ENCODE assay signal across 29 cellular contexts in genomic region chr2:211451642-211452041, GRCh38.
DNase-seq lines count a peak whose midpoint lies in the region; ATAC-seq and TF ChIP-seq lines count a peak whose summit lies in the region.
"Had no signal": no experiment of that assay in that cellular context is flagged by ENCODE, and none has a peak within 500 bp of the region (broad histone marks: within the 10 kb centered on the region; RNA-seq: fewer than 3 reads in every experiment).

No MANE protein-coding gene starts in this region.

- WGBS in smooth muscle cell (ENCODE audit: low lambda C conversion rate): 95% methylated on average over 2 of the region's 2 CpGs
- 91 to 93% methylated on average over 2 of the region's 2 CpGs for WGBS in lower leg skin, 2 donors

- H3K27ac ChIP-seq in left lung (no peak overlapping the region), smooth muscle cell (ENCODE audit: low read depth) (no peak overlapping the region)
- H3K27ac ChIP-seq: 22Rv1; A549; BLaER1; BLaER1 treated with 17β-estradiol and CSF1 and Interleukin-3, amounts not matched to agents 10 nM and 100 nM; C4-2B had no signal

- H2AFZ ChIP-seq in smooth muscle cell (ENCODE audit: low read depth): peak overlapping the region; percentile 2

- ATAC-seq in left lung: peak; percentile 67
- ATAC-seq: A549; CD8-positive, alpha-beta T cell had no signal

- H3K4me3 ChIP-seq in left lung: no peak overlapping the region
- no peak overlapping the region for H3K4me3 ChIP-seq in smooth muscle cell
- H3K4me3 ChIP-seq in lower leg skin (ENCODE audit: low read depth, poor library complexity, severe bottlenecking): no peak overlapping the region
- H3K4me3 ChIP-seq: A549; BLaER1; BLaER1 treated with 17β-estradiol and CSF1 and Interleukin-3, amounts not matched to agents 10 nM and 100 nM had no signal

- no peaks in the 10 kb centered on the region for H3F3A ChIP-seq in smooth muscle cell (ENCODE audit: low read depth)

- TF ChIP-seq CTCF in left lung (IDR thresholded peaks at IDR 0.05): no peak
- no peak for TF ChIP-seq CTCF in smooth muscle cell (IDR thresholded peaks at IDR 0.05; ENCODE audit: borderline replicate concordance, insufficient read depth, poor library complexity, severe bottlenecking)
- TF ChIP-seq CTCF in lower leg skin (IDR thresholded peaks at IDR 0.05): no peak

- H3K27me3 ChIP-seq in left lung (no peaks in the 10 kb centered on the region), smooth muscle cell (ENCODE audit: low read depth) (no peaks in the 10 kb centered on the region)
- H3K27me3 ChIP-seq: BE2C; BLaER1; BLaER1 treated with 17β-estradiol and CSF1 and Interleukin-3, amounts not matched to agents 10 nM and 100 nM had no signal

- no peak overlapping the region for H3K4me2 ChIP-seq in smooth muscle cell
- H3K4me2 ChIP-seq: A549; BLaER1; BLaER1 treated with 17β-estradiol and CSF1 and Interleukin-3, amounts not matched to agents 10 nM and 100 nM had no signal

- H3K4me1 ChIP-seq in left lung (no peaks in the 10 kb centered on the region), smooth muscle cell (ENCODE audit: low read depth) (peaks cover 4% of the 10 kb centered on the region)
- H3K4me1 ChIP-seq: A549, BE2C, BLaER1, Caco-2 had no signal

- no peaks in the 10 kb centered on the region for H3K79me2 ChIP-seq in smooth muscle cell (ENCODE audit: low read depth)

- no peaks in the 10 kb centered on the region for H3K36me3 ChIP-seq in left lung
- no peaks in the 10 kb centered on the region for H3K36me3 ChIP-seq in smooth muscle cell (ENCODE audit: low read depth)
- H3K36me3 ChIP-seq: BE2C; BLaER1; BLaER1 treated with 17β-estradiol and CSF1 and Interleukin-3, amounts not matched to agents 10 nM and 100 nM had no signal

- H4K20me1 ChIP-seq in smooth muscle cell (ENCODE audit: low read depth): no peaks in the 10 kb centered on the region
- H4K20me1 ChIP-seq: BLaER1; BLaER1 treated with 17β-estradiol and CSF1 and Interleukin-3, amounts not matched to agents 10 nM and 100 nM had no signal

- no peak overlapping the region for H3K9ac ChIP-seq in smooth muscle cell (ENCODE audit: low read depth)
- H3K9ac ChIP-seq: BLaER1; BLaER1 treated with 17β-estradiol and CSF1 and Interleukin-3, amounts not matched to agents 10 nM and 100 nM had no signal

- intact Hi-C loops in left lung (cut with DNase I): loop anchor here in 1 of 2 donors (10.0 kb wide), 1 partner anchor 1103 kb away; no protein-coding TSS in a partner anchor
- intact Hi-C loops in lower leg skin (cut with DNase I; ENCODE audit: low total_unique reads): loop anchor here (10.0 kb wide), 1 partner anchor 813 kb away; no protein-coding TSS in a partner anchor

- TF ChIP-seq POLR2A in lower leg skin (IDR thresholded peaks at IDR 0.05): no peak

- no peaks in the 10 kb centered on the region for H3K9me3 ChIP-seq in left lung
- H3K9me3 ChIP-seq in smooth muscle cell (replicated peaks; ENCODE audit: low read depth): no peaks in the 10 kb centered on the region
- H3K9me3 ChIP-seq: A549; BE2C; BLaER1; BLaER1 treated with 17β-estradiol and CSF1 and Interleukin-3, amounts not matched to agents 10 nM and 100 nM; Caco-2 had no signal

- no peak for DNase-seq in left lung
- DNase-seq in smooth muscle cell (lab: John Stamatoyannopoulos, UW; ENCODE audit: unreplicated experiment): no peak
- no peak for DNase-seq in NCI-H1105 treated with DMSO at 0.1 percent for 48 hours (lab: John Stamatoyannopoulos, UW)
- DNase-seq in lower leg skin (ENCODE audit: low spot score in 2 of 2): no peak
- DNase-seq: 8988T; ACHN; AML-193; BE2C; C1 segment of cervical spinal cord; Caco-2; Calu3; CD4-positive, alpha-beta memory T cell; CD4-positive, alpha-beta T cell; CD4-positive, CD25-positive, alpha-beta regulatory T cell; CD8-positive, alpha-beta memory T cell; CD8-positive, alpha-beta T cell; COR-L47; DMS 273 treated with DMSO at 0.1 percent for 48 hours; DMS153; DMS53; DMS79; DMS79 treated with DMSO at 0.1 percent for 48 hours; DND-41; EL had no signal
